Comparison of ENCODE assay signal across 8 cellular contexts in the genomic region with DNA sequence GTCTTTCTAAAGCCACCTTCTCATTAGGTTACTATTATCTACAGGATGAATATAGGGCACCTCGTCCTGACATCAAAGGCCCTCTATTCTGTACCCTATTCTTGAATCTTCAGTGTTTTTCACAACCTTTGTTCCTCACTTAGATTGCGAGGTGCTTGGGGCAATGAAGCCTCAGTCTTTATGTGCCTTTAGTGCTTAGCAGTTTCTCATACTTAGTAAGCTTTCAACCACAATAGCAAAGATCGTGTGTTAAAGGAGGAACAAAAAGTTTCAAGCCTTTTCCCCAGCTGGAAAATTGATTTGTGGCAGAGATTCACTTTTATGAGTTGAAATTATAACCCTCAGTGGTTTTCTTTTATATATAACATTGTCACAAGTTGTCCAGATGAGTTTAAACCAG.
"Had no signal": no experiment of that assay in that cellular context is flagged by ENCODE, and none has a peak within 500 bp of the region (broad histone marks: within the 10 kb centered on the region; RNA-seq: fewer than 3 reads in every experiment).

No MANE protein-coding gene starts in this region.

- ATAC-seq: left colon; naive thymus-derived CD4-positive, alpha-beta T cell had no signal

- DNase-seq: activated CD4-positive, alpha-beta T cell treated with anti-CD3 and anti-CD28 coated beads for 4 hours; activated CD8-positive, alpha-beta memory T cell treated with anti-CD3 and anti-CD28 coated beads for 24 hours; activated naive CD4-positive, alpha-beta T cell treated with anti-CD3 and anti-CD28 coated beads for 36 hours; left colon; naive thymus-derived CD4-positive, alpha-beta T cell; stimulated activated CD4-positive, alpha-beta T cell treated with anti-CD3 and anti-CD28 coated beads, Interleukin-4, amount 100 ng/mL, for 24 hours; stomach had no signal

- FAIRE-seq: astrocyte had no signal
